21 cellular contexts compared by ENCODE assay signal in the genomic region with DNA sequence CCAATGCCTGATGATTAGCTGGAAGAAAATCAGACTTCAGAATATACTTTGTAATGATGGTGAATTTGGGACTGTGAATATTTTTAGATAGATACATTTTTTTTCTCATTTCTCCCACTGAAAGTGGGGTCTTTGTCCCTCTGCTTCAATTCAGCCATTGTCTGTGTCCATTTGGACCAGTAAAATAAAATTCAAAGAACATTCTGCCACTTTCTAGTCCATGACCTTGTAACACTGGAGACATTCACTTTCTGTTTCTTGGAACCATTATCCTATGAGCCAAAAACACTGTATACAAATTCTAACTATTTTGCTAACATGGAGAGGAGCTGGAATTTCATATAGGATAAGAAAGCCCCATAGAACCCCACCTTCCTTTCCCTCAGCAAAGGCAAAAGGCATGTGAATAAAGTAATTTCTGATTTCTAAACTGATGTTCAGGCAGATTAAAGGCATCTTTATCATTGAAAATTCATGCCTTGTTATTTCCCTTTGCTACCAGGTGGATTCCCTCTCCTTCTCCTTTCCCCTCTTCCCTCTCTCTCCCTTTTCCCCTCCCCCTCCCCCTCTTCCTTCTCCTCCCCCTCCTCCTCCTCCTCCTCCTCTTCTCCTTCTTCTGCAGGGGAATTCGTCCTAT.
"Had no signal": no experiment of that assay in that cellular context is flagged by ENCODE, and none has a peak within 500 bp of the region (broad histone marks: within the 10 kb centered on the region; RNA-seq: fewer than 3 reads in every experiment).

No MANE protein-coding gene starts in this region.

- H3K4me1 Mint-ChIP-seq: immature natural killer cell, naive B cell, nephron had no signal

- H3K36me3 Mint-ChIP-seq: immature natural killer cell, naive B cell had no signal

- ATAC-seq: esophagus mucosa, gastrocnemius medialis, left cardiac atrium, lower lobe of right lung had no signal

- DNase-seq: effector memory CD4-positive, alpha-beta T cell; gastrocnemius medialis; glutamatergic neuron; immature natural killer cell; kidney; left cardiac atrium; left ventricle myocardium inferior; lower lobe of right lung; mesenchymal stem cell; naive B cell; posterior cingulate gyrus; small intestine; stimulated activated CD4-positive, alpha-beta T cell treated with anti-CD3 and anti-CD28 coated beads, Interleukin-12 subunit alpha, Interleukin-12 subunit beta, amount 100 ng/mL, for 4 hours; stimulated activated naive CD4-positive, alpha-beta T cell treated with Interleukin-2 at 50 U/mL for 16 hours; tibial artery; upper lobe of left lung; uterus had no signal

- H3K27ac ChIP-seq: coronary artery, gastrocnemius medialis, left ventricle myocardium inferior, lower lobe of right lung, right atrium auricular region, tibial artery, upper lobe of left lung, uterus had no signal

- H3K27me3 Mint-ChIP-seq: naive B cell had no signal

- H3K27ac Mint-ChIP-seq: immature natural killer cell, naive B cell, nephron had no signal

- H3K4me3 Mint-ChIP-seq: immature natural killer cell, naive B cell, nephron had no signal

- H3K9me3 Mint-ChIP-seq: nephron had no signal
